Comparison of ENCODE assay signal across 21 cellular contexts in the genomic region with DNA sequence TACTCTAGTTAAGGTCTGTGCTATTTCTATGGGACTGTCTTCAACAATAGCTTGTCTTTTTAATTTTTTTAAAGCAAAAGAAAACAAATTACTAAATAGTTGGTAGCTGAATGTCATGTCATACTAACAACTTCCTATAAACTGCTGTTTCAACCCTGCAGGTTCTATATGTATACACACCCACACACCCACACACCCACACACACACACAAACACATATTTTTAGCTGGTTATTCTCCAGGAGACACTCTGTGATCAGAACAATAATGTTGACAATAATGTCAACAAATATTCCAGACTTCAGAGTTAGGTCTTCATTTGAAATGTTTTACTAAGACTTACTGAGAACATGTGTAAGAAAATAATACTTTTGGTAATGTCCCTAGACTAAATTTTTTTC.
"Had no signal": no experiment of that assay in that cellular context is flagged by ENCODE, and none has a peak within 500 bp of the region (broad histone marks: within the 10 kb centered on the region; RNA-seq: fewer than 3 reads in every experiment).

No MANE protein-coding gene starts in this region.

- H3K4me3 ChIP-seq: coronary artery, gastrocnemius medialis, heart right ventricle, psoas muscle, spleen, thoracic aorta had no signal

- FAIRE-seq: endometrium, islet of Langerhans had no signal

- H3K9me3 ChIP-seq: gastrocnemius medialis, heart right ventricle, psoas muscle, spleen, thoracic aorta had no signal

- H3K36me3 ChIP-seq: gastrocnemius medialis, heart right ventricle, spleen, thoracic aorta had no signal

- H3K27me3 ChIP-seq: gastrocnemius medialis, spleen had no signal

- H3K27ac ChIP-seq: coronary artery, gastrocnemius medialis, heart right ventricle, psoas muscle, spleen, thoracic aorta had no signal

- DNase-seq: effector memory CD4-positive, alpha-beta T cell; gastrocnemius medialis; heart right ventricle; kidney glomerular epithelial cell; mesendoderm; naive B cell; occipital lobe; psoas muscle; retina; spleen; stimulated activated CD4-positive, alpha-beta T cell treated with anti-CD3 and anti-CD28 coated beads, Interleukin-15, amount 100 ng/mL, for 24 hours; stimulated activated CD4-positive, alpha-beta T cell treated with anti-CD3 and anti-CD28 coated beads, Interleukin-1b, Interleukin-23, amount 100 ng/mL, for 48 hours; stimulated activated CD4-positive, alpha-beta T cell treated with anti-CD3 and anti-CD28 coated beads, Interleukin-4, amount 100 ng/mL, for 24 hours; trophoblast cell had no signal

- ATAC-seq: esophagus mucosa; gastrocnemius medialis; heart right ventricle; psoas muscle; sciatic nerve; stimulated activated memory B cell treated with anti-CD40 and anti-IgM and Interleukin-4, amounts not matched to agents 10 μg/mL and 1 μg/mL and 100 μg/mL, for 72 hours had no signal

- H3K4me1 ChIP-seq: gastrocnemius medialis, heart right ventricle, psoas muscle, spleen had no signal
